ENCODE assay signal across 21 cellular contexts in genomic region chr1:37951783-37952624, GRCh38. TPM values are rescaled to one million over a fixed set of nuclear protein-coding genes. Genes with fewer than 3 reads are reported as not detected.
DNase-seq lines count a peak whose midpoint lies in the region; ATAC-seq and FAIRE-seq lines count a peak whose summit lies in the region.
"Had no signal": no experiment of that assay in that cellular context is flagged by ENCODE, and none has a peak within 500 bp of the region (broad histone marks: within the 10 kb centered on the region; RNA-seq: fewer than 3 reads in every experiment).

No MANE protein-coding gene starts in this region.

- H3K36me3 Mint-ChIP-seq in activated CD4-positive, alpha-beta T cell treated with anti-CD3 and anti-CD28 coated beads, Interleukin-2, amount 10 ng/mL, durations not matched to agents 7 days and 5 days (ENCODE audit: low read depth) = peaks cover 7% of the 10 kb centered on the region
- peaks cover 5% of the 10 kb centered on the region for H3K36me3 Mint-ChIP-seq in activated CD4-positive, alpha-beta T cell treated with anti-CD3 and anti-CD28 coated beads, Interleukin-2, amount 10 ng/mL, durations not matched to agents 24 days and 14 days (ENCODE audit: low read depth)
- peaks cover 6% of the 10 kb centered on the region for H3K36me3 Mint-ChIP-seq in CD4-positive, CD25-positive, alpha-beta regulatory T cell
- H3K36me3 Mint-ChIP-seq in activated naive CD8-positive, alpha-beta T cell treated with anti-CD3 and anti-CD28 coated beads, Interleukin-2, amount 50 U/mL, for 24 hours (ENCODE audit: low read depth) = peaks cover 3% of the 10 kb centered on the region

- no peaks in the 10 kb centered on the region for H3K9me3 Mint-ChIP-seq in activated CD4-positive, alpha-beta T cell treated with anti-CD3 and anti-CD28 coated beads, Interleukin-2, amount 10 ng/mL, durations not matched to agents 7 days and 5 days
- no peaks in the 10 kb centered on the region for H3K9me3 Mint-ChIP-seq in activated CD4-positive, alpha-beta T cell treated with anti-CD3 and anti-CD28 coated beads, Interleukin-2, amount 10 ng/mL, durations not matched to agents 24 days and 14 days
- peaks cover 0 to 3% (median 0%) of the 10 kb centered on the region in 7 donors for H3K9me3 Mint-ChIP-seq in CD4-positive, CD25-positive, alpha-beta regulatory T cell
- H3K9me3 Mint-ChIP-seq in activated naive CD8-positive, alpha-beta T cell treated with anti-CD3 and anti-CD28 coated beads, Interleukin-2, amount 50 U/mL, for 24 hours = no peaks in the 10 kb centered on the region
- H3K9me3 Mint-ChIP-seq: IgD-negative memory B cell had no signal

- peak overlapping the region; percentile 41 for H3K27ac Mint-ChIP-seq in activated CD4-positive, alpha-beta T cell treated with anti-CD3 and anti-CD28 coated beads, Interleukin-2, amount 10 ng/mL, durations not matched to agents 7 days and 5 days
- no peak overlapping the region for H3K27ac Mint-ChIP-seq in activated CD4-positive, alpha-beta T cell treated with anti-CD3 and anti-CD28 coated beads, Interleukin-2, amount 10 ng/mL, durations not matched to agents 24 days and 14 days
- peak overlapping the region in 2 of 3 donors; percentile 52 for H3K27ac Mint-ChIP-seq in CD4-positive, CD25-positive, alpha-beta regulatory T cell
- H3K27ac Mint-ChIP-seq in activated naive CD8-positive, alpha-beta T cell treated with anti-CD3 and anti-CD28 coated beads, Interleukin-2, amount 50 U/mL, for 24 hours = peak overlapping the region; percentile 22
- H3K27ac Mint-ChIP-seq: IgD-negative memory B cell had no signal

- H3K4me1 Mint-ChIP-seq in activated CD4-positive, alpha-beta T cell treated with anti-CD3 and anti-CD28 coated beads, Interleukin-2, amount 10 ng/mL, durations not matched to agents 7 days and 5 days = peaks cover 6% of the 10 kb centered on the region
- peaks cover 5% of the 10 kb centered on the region for H3K4me1 Mint-ChIP-seq in activated CD4-positive, alpha-beta T cell treated with anti-CD3 and anti-CD28 coated beads, Interleukin-2, amount 10 ng/mL, durations not matched to agents 24 days and 14 days
- H3K4me1 Mint-ChIP-seq in CD4-positive, CD25-positive, alpha-beta regulatory T cell = peaks cover 0 to 6% (median 4%) of the 10 kb centered on the region in 4 donors
- peaks cover 18% of the 10 kb centered on the region for H3K4me1 Mint-ChIP-seq in activated naive CD8-positive, alpha-beta T cell treated with anti-CD3 and anti-CD28 coated beads, Interleukin-2, amount 50 U/mL, for 24 hours

- CTCF ChIA-PET in activated CD4-positive, alpha-beta T cell treated with anti-CD3 and anti-CD28 coated beads, Interleukin-2, amount 10 ng/mL, durations not matched to agents 7 days and 5 days (lab: Charles Lee) = interaction anchor here (0.5 to 1.5 kb wide), 2 partner anchors 12 to 24 kb away, joined by 3 to 4 read pairs; no protein-coding TSS in a partner anchor

- no peaks in the 10 kb centered on the region for H3K27me3 Mint-ChIP-seq in activated CD4-positive, alpha-beta T cell treated with anti-CD3 and anti-CD28 coated beads, Interleukin-2, amount 10 ng/mL, durations not matched to agents 7 days and 5 days
- no peaks in the 10 kb centered on the region for H3K27me3 Mint-ChIP-seq in activated CD4-positive, alpha-beta T cell treated with anti-CD3 and anti-CD28 coated beads, Interleukin-2, amount 10 ng/mL, durations not matched to agents 24 days and 14 days
- no peaks in the 10 kb centered on the region for H3K27me3 Mint-ChIP-seq in CD4-positive, CD25-positive, alpha-beta regulatory T cell
- H3K27me3 Mint-ChIP-seq in activated naive CD8-positive, alpha-beta T cell treated with anti-CD3 and anti-CD28 coated beads, Interleukin-2, amount 50 U/mL, for 24 hours = no peaks in the 10 kb centered on the region
- H3K27me3 Mint-ChIP-seq: IgD-negative memory B cell had no signal

- H3K9me3 ChIP-seq in CD4-positive, CD25-positive, alpha-beta regulatory T cell (ENCODE audit: control insufficient read depth in 2 of 2, low read length in 2 of 2) = no peaks in the 10 kb centered on the region
- no peaks in the 10 kb centered on the region for H3K9me3 ChIP-seq in effector memory CD4-positive, alpha-beta T cell (ENCODE audit: control insufficient read depth, low read length)
- H3K9me3 ChIP-seq: Peyer's patch had no signal

- FAIRE-seq in RCC 7860 (lab: Jason Lieb, UNC) = no peak
- FAIRE-seq: H54, HTR-8/SVneo had no signal

- no peaks in the 10 kb centered on the region for H3K4me1 ChIP-seq in CD4-positive, CD25-positive, alpha-beta regulatory T cell (ENCODE audit: control insufficient read depth, insufficient read depth, low read length, poor library complexity, severe bottlenecking)
- H3K4me1 ChIP-seq in effector memory CD4-positive, alpha-beta T cell (ENCODE audit: control insufficient read depth, insufficient read depth, low read length, poor library complexity, severe bottlenecking) = no peaks in the 10 kb centered on the region

- ATAC-seq in CD4-positive, CD25-positive, alpha-beta regulatory T cell (ENCODE audit: low read depth in 2 of 2) = no peak
- peak; percentile 30 for ATAC-seq in activated naive CD8-positive, alpha-beta T cell treated with anti-CD3 and anti-CD28 coated beads, Interleukin-2, amount 50 U/mL, for 24 hours
- no peak for ATAC-seq in sciatic nerve

- H3K27ac ChIP-seq in CD4-positive, CD25-positive, alpha-beta regulatory T cell (ENCODE audit: insufficient read depth, low read length, poor library complexity, severe bottlenecking) = no peak overlapping the region
- H3K27ac ChIP-seq in effector memory CD4-positive, alpha-beta T cell (ENCODE audit: insufficient read depth, low read length, poor library complexity, severe bottlenecking) = no peak overlapping the region
- H3K27ac ChIP-seq: Peyer's patch had no signal

- no peaks in the 10 kb centered on the region for H3K27me3 ChIP-seq in CD4-positive, CD25-positive, alpha-beta regulatory T cell (ENCODE audit: control insufficient read depth, insufficient read depth, low read length)
- H3K27me3 ChIP-seq in effector memory CD4-positive, alpha-beta T cell (replicated peaks; ENCODE audit: control insufficient read depth, insufficient read depth, low read length, poor library complexity, severe bottlenecking) = no peaks in the 10 kb centered on the region
- H3K27me3 ChIP-seq: Peyer's patch had no signal

- peaks cover 4% of the 10 kb centered on the region for H3K36me3 ChIP-seq in CD4-positive, CD25-positive, alpha-beta regulatory T cell (ENCODE audit: control insufficient read depth, insufficient read depth, low read length)
- peaks cover 8% of the 10 kb centered on the region for H3K36me3 ChIP-seq in effector memory CD4-positive, alpha-beta T cell (ENCODE audit: control insufficient read depth, insufficient read depth, low read length)

- no peak overlapping the region for H3K4me3 ChIP-seq in CD4-positive, CD25-positive, alpha-beta regulatory T cell (ENCODE audit: low read depth, low read length)
- H3K4me3 ChIP-seq in effector memory CD4-positive, alpha-beta T cell (ENCODE audit: insufficient read depth, low read depth, low read length, poor library complexity, severe bottlenecking) = no peak overlapping the region
- H3K4me3 ChIP-seq: Peyer's patch had no signal

- intact Hi-C loops in activated CD4-positive, alpha-beta T cell treated with anti-CD3 and anti-CD28 coated beads, Interleukin-2, amount 10 ng/mL, durations not matched to agents 24 days and 14 days (cut with micrococcal nuclease) = no loop called here
- intact Hi-C loops in sciatic nerve (cut with DNase I) = no loop called here

- POLR2A ChIA-PET in activated CD4-positive, alpha-beta T cell treated with anti-CD3 and anti-CD28 coated beads, Interleukin-2, amount 10 ng/mL, durations not matched to agents 7 days and 5 days (lab: Charles Lee) = no interaction called here

- no peak overlapping the region for H3K4me3 Mint-ChIP-seq in activated CD4-positive, alpha-beta T cell treated with anti-CD3 and anti-CD28 coated beads, Interleukin-2, amount 10 ng/mL, durations not matched to agents 7 days and 5 days
- H3K4me3 Mint-ChIP-seq in activated CD4-positive, alpha-beta T cell treated with anti-CD3 and anti-CD28 coated beads, Interleukin-2, amount 10 ng/mL, durations not matched to agents 24 days and 14 days = no peak overlapping the region
- H3K4me3 Mint-ChIP-seq in CD4-positive, CD25-positive, alpha-beta regulatory T cell = no peak overlapping the region
- H3K4me3 Mint-ChIP-seq in activated naive CD8-positive, alpha-beta T cell treated with anti-CD3 and anti-CD28 coated beads, Interleukin-2, amount 50 U/mL, for 24 hours = no peak overlapping the region
- H3K4me3 Mint-ChIP-seq: IgD-negative memory B cell had no signal

- DNase-seq in activated CD4-positive, alpha-beta T cell treated with anti-CD3 and anti-CD28 coated beads, Interleukin-2, amount 10 ng/mL, durations not matched to agents 7 days and 5 days = no peak
- DNase-seq in activated CD4-positive, alpha-beta T cell treated with anti-CD3 and anti-CD28 coated beads, Interleukin-2, amount 10 ng/mL, durations not matched to agents 24 days and 14 days = no peak
- no peak for DNase-seq in CD4-positive, CD25-positive, alpha-beta regulatory T cell
- DNase-seq in activated naive CD8-positive, alpha-beta T cell treated with anti-CD3 and anti-CD28 coated beads, Interleukin-2, amount 50 U/mL, for 24 hours = no peak
- DNase-seq in sciatic nerve (ENCODE audit: low spot score) = peak; percentile 30
- no peak for DNase-seq in effector memory CD4-positive, alpha-beta T cell
- no peak for DNase-seq in RCC 7860 (ENCODE audit: low spot score)
- DNase-seq in SKM-1 treated with dmso at 0.1 percent for 144 hours (lab: John Stamatoyannopoulos, UW; ENCODE audit: unreplicated experiment) = no peak
- DNase-seq: DMS79, MM.1S, NCI-H1092, NCI-H1436 treated with DMSO at 0.1 percent for 48 hours, NCI-H2029, NCI-H2171, NCI-H446, NCI-H526 treated with DMSO at 0.1 percent for 48 hours, Right ventricle myocardium superior had no signal

RNA-seq across cellular contexts. Expression of gene INPP5B, which starts 5.2 kb away (rescaled TPM):
- total RNA-seq in activated CD4-positive, alpha-beta T cell treated with anti-CD3 and anti-CD28 coated beads, Interleukin-2, amount 10 ng/mL, durations not matched to agents 7 days and 5 days = 10 to 100 TPM; 31.5 to 33.8 TPM
- 23.8 and 27.2 TPM in 2 replicates for total RNA-seq in activated CD4-positive, alpha-beta T cell treated with anti-CD3 and anti-CD28 coated beads, Interleukin-2, amount 10 ng/mL, durations not matched to agents 24 days and 14 days
- total RNA-seq in CD4-positive, CD25-positive, alpha-beta regulatory T cell = 23.8 TPM
- polyA plus RNA-seq in CD4-positive, CD25-positive, alpha-beta regulatory T cell = 10 to 100 TPM; 15.4 to 21.1 (median 18.5) TPM
- 44.4 TPM for total RNA-seq in sciatic nerve

RNA-seq across cellular contexts. Expression of gene SF3A3, which starts 37.8 kb away (rescaled TPM):
- 100 to 1,000 TPM in 1 of 2 experiments, 10 to 100 TPM in 1; 80.9 to 110 TPM for total RNA-seq in activated CD4-positive, alpha-beta T cell treated with anti-CD3 and anti-CD28 coated beads, Interleukin-2, amount 10 ng/mL, durations not matched to agents 7 days and 5 days
- 132 and 144 TPM in 2 replicates for total RNA-seq in activated CD4-positive, alpha-beta T cell treated with anti-CD3 and anti-CD28 coated beads, Interleukin-2, amount 10 ng/mL, durations not matched to agents 24 days and 14 days
- 47.6 TPM for total RNA-seq in CD4-positive, CD25-positive, alpha-beta regulatory T cell
- polyA plus RNA-seq in CD4-positive, CD25-positive, alpha-beta regulatory T cell = 100 to 1,000 TPM in 3 of 4 donors, 10 to 100 TPM in 1; 90.6 to 118 (median 105) TPM
- total RNA-seq in sciatic nerve = 47.9 TPM

RNA-seq across cellular contexts. Expression of gene FHL3, which starts 53.3 kb away (rescaled TPM):
- 1 to 10 TPM; 9.8 to 9.9 TPM for total RNA-seq in activated CD4-positive, alpha-beta T cell treated with anti-CD3 and anti-CD28 coated beads, Interleukin-2, amount 10 ng/mL, durations not matched to agents 7 days and 5 days
- 40.8 and 41.9 TPM in 2 replicates for total RNA-seq in activated CD4-positive, alpha-beta T cell treated with anti-CD3 and anti-CD28 coated beads, Interleukin-2, amount 10 ng/mL, durations not matched to agents 24 days and 14 days
- total RNA-seq in CD4-positive, CD25-positive, alpha-beta regulatory T cell = 4.6 TPM
- polyA plus RNA-seq in CD4-positive, CD25-positive, alpha-beta regulatory T cell = 10 to 100 TPM; 11.2 to 20.8 (median 13.3) TPM
- total RNA-seq in sciatic nerve = 27.9 TPM
